In the genomic region with DNA sequence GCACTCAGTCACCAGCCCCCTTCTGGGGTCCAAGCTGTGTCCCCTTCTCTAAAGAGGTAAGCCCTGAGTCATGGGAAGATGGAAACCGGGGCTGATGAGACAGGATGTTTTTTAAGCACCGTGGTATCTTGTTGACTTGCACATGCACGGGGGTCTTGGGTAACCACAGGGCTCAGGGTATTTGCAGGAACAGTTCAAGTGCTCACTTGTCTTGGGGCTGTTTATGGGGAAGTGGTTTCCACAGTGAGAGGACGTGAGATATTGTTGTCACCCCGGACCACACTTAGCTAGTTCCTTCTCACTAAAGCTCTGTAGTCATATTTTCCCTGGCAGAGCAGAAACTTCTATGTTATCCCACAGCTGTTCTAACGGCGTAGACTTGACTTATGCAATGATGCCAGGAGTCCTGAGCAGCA, we compare ENCODE assay signal across 9 cellular contexts. TPM values are rescaled to one million over a fixed set of nuclear protein-coding genes. Genes with fewer than 3 reads are reported as not detected.
DNase-seq lines count a peak whose midpoint lies in the region; ATAC-seq and TF ChIP-seq lines count a peak whose summit lies in the region.
"Had no signal": no experiment of that assay in that cellular context is flagged by ENCODE, and none has a peak within 500 bp of the region (broad histone marks: within the 10 kb centered on the region; RNA-seq: fewer than 3 reads in every experiment).

No MANE protein-coding gene starts in this region.

- H4K20me1 ChIP-seq in BLaER1 (no peaks in the 10 kb centered on the region), Karpas-422 (ENCODE audit: insufficient read depth, low read depth, low read length) (no peaks in the 10 kb centered on the region)

- intact Hi-C loops in vagina (cut with DNase I) = no loop called here

- H3K27me3 Mint-ChIP-seq in effector memory CD8-positive, alpha-beta T cell = no peaks in the 10 kb centered on the region

- H3K9me2 ChIP-seq in Karpas-422 (replicated peaks; ENCODE audit: insufficient read depth, low read length) = no peaks in the 10 kb centered on the region

- TF ChIP-seq POLR2A in vagina (IDR thresholded peaks at IDR 0.05) = no peak

- H3K4me3 ChIP-seq in BLaER1 (no peak overlapping the region), Karpas-422 (ENCODE audit: low read length) (no peak overlapping the region), vagina (no peak overlapping the region)

- no peaks in the 10 kb centered on the region for H3K36me3 ChIP-seq in BLaER1
- no peaks in the 10 kb centered on the region for H3K36me3 ChIP-seq in Karpas-422 (ENCODE audit: insufficient read depth, low read length)
- no peaks in the 10 kb centered on the region for H3K36me3 ChIP-seq in vagina

- H3K27ac Mint-ChIP-seq in effector memory CD8-positive, alpha-beta T cell = peak overlapping the region; percentile 93 to 98

- peaks cover 56% of the 10 kb centered on the region for H3K36me3 Mint-ChIP-seq in effector memory CD8-positive, alpha-beta T cell (ENCODE audit: insufficient read depth)

- H3K4me3 Mint-ChIP-seq in effector memory CD8-positive, alpha-beta T cell = peak overlapping the region; percentile 76 to 93

- H3K27me3 ChIP-seq in BLaER1 (peaks cover 4% of the 10 kb centered on the region; the same call in 1 of the 2 replicates), Karpas-422 (ENCODE audit: low read length) (no peaks in the 10 kb centered on the region), vagina (no peaks in the 10 kb centered on the region)

- DNase-seq in Karpas-422 (peak; percentile 69), vagina (ENCODE audit: extremely low spot score in 2 of 2) (peak; percentile 79 to 96), AG20443 (ENCODE audit: low spot score) (no peak), DMS153 (lab: John Stamatoyannopoulos, UW) (no peak)
- DNase-seq in effector memory CD8-positive, alpha-beta T cell = peak; percentile 47 to 69 (median 54)
- no peak for DNase-seq in activated naive CD4-positive, alpha-beta T cell treated with anti-CD3 and anti-CD28 coated beads, Interleukin-2, amount 50 U/mL, for 16 hours

- H3K4me2 ChIP-seq in BLaER1 (peak overlapping the region; percentile 63), Karpas-422 (ENCODE audit: low read depth, low read length, poor library complexity, severe bottlenecking) (peak overlapping the region; percentile 44)

- H3K4me1 Mint-ChIP-seq in effector memory CD8-positive, alpha-beta T cell (ENCODE audit: low read depth in 2 of 2) = peaks cover 55 to 71% of the 10 kb centered on the region in 2 donors

- no peaks in the 10 kb centered on the region for H3K9me3 Mint-ChIP-seq in effector memory CD8-positive, alpha-beta T cell

- H3K9me3 ChIP-seq in BLaER1 (no peaks in the 10 kb centered on the region), Karpas-422 (ENCODE audit: low read length) (no peaks in the 10 kb centered on the region), vagina (no peaks in the 10 kb centered on the region)

- peak; percentile 70 for ATAC-seq in GM19397 (IDR thresholded peaks at IDR 0.05; ENCODE audit: unreplicated experiment)
- peak; percentile 88 for ATAC-seq in effector memory CD8-positive, alpha-beta T cell (replicated peaks)

- H3K27ac ChIP-seq in BLaER1 = peak overlapping the region; percentile 55; the same call in 1 of the 2 replicates
- H3K27ac ChIP-seq in Karpas-422 (ENCODE audit: low read length) = no peak overlapping the region
- no peak overlapping the region for H3K27ac ChIP-seq in vagina

- no peaks in the 10 kb centered on the region for H3K79me2 ChIP-seq in Karpas-422 (ENCODE audit: low read length)

- H3K4me1 ChIP-seq in BLaER1 (peaks cover 54% of the 10 kb centered on the region), Karpas-422 (ENCODE audit: low read length) (peaks cover 20% of the 10 kb centered on the region), vagina (peaks cover 5% of the 10 kb centered on the region)

- H2AFZ ChIP-seq in Karpas-422 (ENCODE audit: low read length) = no peak overlapping the region

- H3K9ac ChIP-seq in BLaER1 (no peak overlapping the region), Karpas-422 (ENCODE audit: low read length) (no peak overlapping the region)

- no peak for TF ChIP-seq CTCF in vagina (IDR thresholded peaks at IDR 0.05)

RNA-seq across cellular contexts. Expression of gene CCL3L1, which starts 7.7 kb away (rescaled TPM):
- total RNA-seq in Karpas-422 (2014; rRNA removed; shearing (Covaris generic); ENCODE audit: low replicate concordance) = 1.9 and 6.4 TPM in 2 replicates
- total RNA-seq in vagina = not detected
- total RNA-seq: fibroblast of lung had no signal

RNA-seq across cellular contexts. Expression of gene TBC1D3B, which starts 12.5 kb away (rescaled TPM):
- total RNA-seq in Karpas-422 (2014; rRNA removed; shearing (Covaris generic); ENCODE audit: low replicate concordance) = 0.63 and 3.6 TPM in 2 replicates
- total RNA-seq in vagina = 3.4 TPM

RNA-seq across cellular contexts. Expression of gene CCL4L2, which starts 22.0 kb away (rescaled TPM):
- total RNA-seq in Karpas-422 (2014; rRNA removed; shearing (Covaris generic); ENCODE audit: low replicate concordance) = 14.9 and 26.9 TPM in 2 replicates
- total RNA-seq in vagina = 5.2 TPM
- total RNA-seq: fibroblast of lung had no signal

Comparison
In these comparisons a context has a peak if more than half of its experiments do, and no peak if none do; other contexts are left out.
1. DNase-seq: peak in Karpas-422 (single experiment), effector memory CD8-positive, alpha-beta T cell (3 of 3) and vagina (2 of 2); none in AG20443 (single experiment), DMS153 (single experiment) and activated naive CD4-positive, alpha-beta T cell treated with anti-CD3 and anti-CD28 coated beads, Interleukin-2, amount 50 U/mL, for 16 hours (single experiment).